1 cellular context compared by ENCODE assay signal in the genomic region with DNA sequence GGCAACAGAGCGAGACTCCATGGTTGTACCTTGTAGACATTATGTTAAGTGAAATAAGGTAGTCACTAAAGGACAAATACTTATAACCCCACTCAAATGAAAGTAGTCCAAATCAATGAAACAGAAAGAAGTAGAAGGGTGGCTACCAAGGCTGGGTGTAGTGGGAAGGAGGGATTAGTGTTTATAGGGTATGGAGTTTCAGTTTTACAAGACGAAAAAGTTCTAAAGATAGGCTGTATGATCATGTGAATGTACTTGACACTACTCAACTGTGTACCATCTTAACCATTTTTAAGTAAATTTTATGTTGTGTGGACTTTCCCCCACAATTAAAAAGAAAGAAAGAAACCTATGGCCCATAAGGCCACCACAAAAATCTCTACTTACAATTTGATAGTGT.
A peak's percentile ranks its signal among the peaks of the same experiment; 100 is the strongest.
TF ChIP-seq lines count a peak whose summit lies in the region.

No MANE protein-coding gene starts in this region.

TF ChIP-seq in GM12878, 131 proteins besides CTCF, POLR2A, EP300 and RAD21 (continued from another document):
- TF ChIP-seq HDAC2 (IDR thresholded peaks at IDR 0.05) = no peak
- TF ChIP-seq MEF2A (IDR thresholded peaks at IDR 0.05; ENCODE audit: insufficient read depth, low read depth, low read length) = 0 out of 2 replicates have a peak, but pooled peaks have one; percentile 5
